Comparison of ENCODE assay signal across 8 cellular contexts in genomic region chr19:7920520-7921301, GRCh38. TPM values are rescaled to one million over a fixed set of nuclear protein-coding genes. Genes with fewer than 3 reads are reported as not detected.
DNase-seq lines count a peak whose midpoint lies in the region; ATAC-seq and TF ChIP-seq lines count a peak whose summit lies in the region.

No MANE protein-coding gene starts in this region.

- H3K4me1 ChIP-seq in parathyroid adenoma (peaks cover 3% of the 10 kb centered on the region), tibial artery (peaks cover 4 to 91% (median 81%) of the 10 kb centered on the region in 4 donors)

- POLR2A ChIA-PET in activated naive CD8-positive, alpha-beta T cell treated with anti-CD3 and anti-CD28 coated beads, Interleukin-2, amount 10 ng/mL, durations not matched to agents 7 days and 5 days (lab: Charles Lee): interaction anchor here (0.6 to 2.6 kb wide), 9 partner anchors 10 to 852 kb away, joined by 3 to 22 read pairs (median 5); partner anchors contain the start of genes MAP2K7, TIMM44 and ZNF557

- H3K36me3 ChIP-seq in parathyroid adenoma (ENCODE audit: control insufficient read depth, insufficient read depth, low read length) (no peaks in the 10 kb centered on the region), tibial artery (peaks cover 9 to 20% (median 14%) of the 10 kb centered on the region in 3 donors)

- intact Hi-C loops in Right ventricle myocardium superior (cut with DNase I) (no loop called here), tibial artery (cut with DNase I; ENCODE audit: low total_unique reads) (no loop called here)

- H3K27me3 Mint-ChIP-seq in activated naive CD8-positive, alpha-beta T cell treated with anti-CD3 and anti-CD28 coated beads, Interleukin-2, amount 10 ng/mL, durations not matched to agents 7 days and 5 days: peaks cover 31% of the 10 kb centered on the region

- H3K27me3 ChIP-seq in parathyroid adenoma (ENCODE audit: control insufficient read depth, insufficient read depth, low read length): no peaks in the 10 kb centered on the region
- peaks cover 0 to 40% of the 10 kb centered on the region in 2 donors for H3K27me3 ChIP-seq in tibial artery

- H3K9me3 ChIP-seq in parathyroid adenoma (ENCODE audit: control insufficient read depth, low read length): no peaks in the 10 kb centered on the region
- no peaks in the 10 kb centered on the region for H3K9me3 ChIP-seq in tibial artery

- ATAC-seq in HG02571 (IDR thresholded peaks at IDR 0.05; ENCODE audit: unreplicated experiment) (peak; percentile 37), Right ventricle myocardium superior (ENCODE audit: poor library complexity) (peak; percentile 86)
- ATAC-seq in activated naive CD8-positive, alpha-beta T cell treated with anti-CD3 and anti-CD28 coated beads, Interleukin-2, amount 10 ng/mL, durations not matched to agents 7 days and 5 days (ENCODE audit: low read depth): peak; percentile 40

- peak overlapping the region; percentile 93 for H3K4me2 ChIP-seq in parathyroid adenoma (ENCODE audit: low read length)

- H3K27ac Mint-ChIP-seq in activated naive CD8-positive, alpha-beta T cell treated with anti-CD3 and anti-CD28 coated beads, Interleukin-2, amount 10 ng/mL, durations not matched to agents 7 days and 5 days: peak overlapping the region; percentile 99

- peak overlapping the region; percentile 93 for H3K4me3 ChIP-seq in parathyroid adenoma (ENCODE audit: low read depth, low read length)
- peak overlapping the region; percentile 72 to 85 for H3K4me3 ChIP-seq in tibial artery

- H3K9me3 Mint-ChIP-seq in activated naive CD8-positive, alpha-beta T cell treated with anti-CD3 and anti-CD28 coated beads, Interleukin-2, amount 10 ng/mL, durations not matched to agents 7 days and 5 days: no peaks in the 10 kb centered on the region

- DNase-seq in GM04503 (ENCODE audit: low read depth): peak; percentile 61
- DNase-seq in NCI-H1105 (lab: John Stamatoyannopoulos, UW): peak; percentile 100
- DNase-seq in SKM-1 treated with dmso at 0.1 percent for 144 hours (lab: John Stamatoyannopoulos, UW; ENCODE audit: unreplicated experiment): peak; percentile 100
- DNase-seq in activated naive CD8-positive, alpha-beta T cell treated with anti-CD3 and anti-CD28 coated beads, Interleukin-2, amount 10 ng/mL, durations not matched to agents 7 days and 5 days: peak; percentile 97
- peak; percentile 100 for DNase-seq in Right ventricle myocardium superior
- DNase-seq in tibial artery: peak; percentile 100

- H2AFZ ChIP-seq in parathyroid adenoma: peak overlapping the region; percentile 93

- H3K4me1 Mint-ChIP-seq in activated naive CD8-positive, alpha-beta T cell treated with anti-CD3 and anti-CD28 coated beads, Interleukin-2, amount 10 ng/mL, durations not matched to agents 7 days and 5 days: peaks cover 21% of the 10 kb centered on the region

- no peak overlapping the region for H3K9ac ChIP-seq in parathyroid adenoma

- H3K36me3 Mint-ChIP-seq in activated naive CD8-positive, alpha-beta T cell treated with anti-CD3 and anti-CD28 coated beads, Interleukin-2, amount 10 ng/mL, durations not matched to agents 7 days and 5 days: peaks cover 2% of the 10 kb centered on the region

- H3K79me2 ChIP-seq in parathyroid adenoma: no peaks in the 10 kb centered on the region

- peak overlapping the region; percentile 95 for H3K27ac ChIP-seq in parathyroid adenoma
- H3K27ac ChIP-seq in tibial artery: peak overlapping the region; percentile 87 to 88

- peak overlapping the region; percentile 100 for H3K4me3 Mint-ChIP-seq in activated naive CD8-positive, alpha-beta T cell treated with anti-CD3 and anti-CD28 coated beads, Interleukin-2, amount 10 ng/mL, durations not matched to agents 7 days and 5 days

- no peak for TF ChIP-seq CTCF in parathyroid adenoma (IDR thresholded peaks at IDR 0.05)
- no peak for TF ChIP-seq CTCF in tibial artery (IDR thresholded peaks at IDR 0.05)

RNA-seq across cellular contexts. Expression of gene SNAPC2, which starts 0.6 kb away (rescaled TPM):
- total RNA-seq in activated naive CD8-positive, alpha-beta T cell treated with anti-CD3 and anti-CD28 coated beads, Interleukin-2, amount 10 ng/mL, durations not matched to agents 7 days and 5 days: 10 to 100 TPM; 18.3 to 20.7 TPM
- total RNA-seq in Right ventricle myocardium superior: 9.4 TPM

RNA-seq across cellular contexts. Expression of gene CTXN1, which starts 5.2 kb away (rescaled TPM):
- total RNA-seq in activated naive CD8-positive, alpha-beta T cell treated with anti-CD3 and anti-CD28 coated beads, Interleukin-2, amount 10 ng/mL, durations not matched to agents 7 days and 5 days: not detected
- 0.16 TPM for total RNA-seq in Right ventricle myocardium superior

RNA-seq across cellular contexts. Expression of gene TGFBR3L, which starts 6.1 kb away (rescaled TPM):
- 1 to 10 TPM; 2.2 to 3.6 TPM for total RNA-seq in activated naive CD8-positive, alpha-beta T cell treated with anti-CD3 and anti-CD28 coated beads, Interleukin-2, amount 10 ng/mL, durations not matched to agents 7 days and 5 days
- 10.9 TPM for total RNA-seq in Right ventricle myocardium superior

RNA-seq across cellular contexts. Expression of gene MAP2K7, which starts 17.0 kb away (rescaled TPM):
- total RNA-seq in activated naive CD8-positive, alpha-beta T cell treated with anti-CD3 and anti-CD28 coated beads, Interleukin-2, amount 10 ng/mL, durations not matched to agents 7 days and 5 days: 10 to 100 TPM; 46.8 to 46.9 TPM
- total RNA-seq in Right ventricle myocardium superior: 27.5 TPM

RNA-seq across cellular contexts. Expression of gene TIMM44, which starts 22.8 kb away (rescaled TPM):
- 10 to 100 TPM; 66.6 to 67.8 TPM for total RNA-seq in activated naive CD8-positive, alpha-beta T cell treated with anti-CD3 and anti-CD28 coated beads, Interleukin-2, amount 10 ng/mL, durations not matched to agents 7 days and 5 days
- total RNA-seq in Right ventricle myocardium superior: 116 TPM

Comparison
In these comparisons a context has a peak if more than half of its experiments do, and no peak if none do; other contexts are left out.
1. Peak in every context shown above with its lines: DNase-seq, ATAC-seq, H3K4me3 ChIP-seq and H3K27ac ChIP-seq.